ENCODE assay signal across 1 cellular context in genomic region chr2:181474227-181474626, GRCh38.
TF ChIP-seq lines count a peak whose summit lies in the region.

No MANE protein-coding gene starts in this region.

TF ChIP-seq in IMR-90, 13 proteins besides CTCF, POLR2A, EP300 and RAD21:
- TF ChIP-seq FOS (IDR thresholded peaks at IDR 0.05; ENCODE audit: low read depth, low read length), result peak; percentile 64; the same call in 1 of the 2 replicates
- TF ChIP-seq BHLHE40 (IDR thresholded peaks at IDR 0.05; ENCODE audit: low read depth, low read length), result peak; percentile 33; the same call in 1 of the 2 replicates
- TF ChIP-seq CHD1 (IDR thresholded peaks at IDR 0.05; ENCODE audit: low read depth, low read length), result no peak
